ENCODE assay signal across 23 cellular contexts in genomic region chr10:30744124-30744523, GRCh38.
"Had no signal": no experiment of that assay in that cellular context is flagged by ENCODE, and none has a peak within 500 bp of the region (broad histone marks: within the 10 kb centered on the region; RNA-seq: fewer than 3 reads in every experiment).

No MANE protein-coding gene starts in this region.

- H3K4me3 ChIP-seq: coronary artery, gastrocnemius medialis, left ventricle myocardium inferior, lower lobe of right lung, prostate gland, right lobe of liver, stomach, thoracic aorta had no signal

- H3K9ac ChIP-seq: parathyroid adenoma had no signal

- DNase-seq: effector CD4-positive, alpha-beta T cell; endodermal cell; erythroblast; gastrocnemius medialis; glutamatergic neuron; immature natural killer cell; left ventricle myocardium inferior; lower lobe of right lung; midbrain; naive thymus-derived CD4-positive, alpha-beta T cell; nephron progenitor cell; retina; right lobe of liver; stimulated activated CD4-positive, alpha-beta T cell treated with anti-CD3 and anti-CD28 coated beads, Interleukin-2, amount 100 ng/mL, for 24 hours; stimulated activated CD4-positive, alpha-beta T cell treated with anti-CD3 and anti-CD28 coated beads, Interleukin-4, amount 100 ng/mL, for 4 hours; stimulated activated naive CD4-positive, alpha-beta T cell; stomach; substantia nigra; trophoblast cell had no signal

- H3K27ac ChIP-seq: coronary artery, gastrocnemius medialis, left ventricle myocardium inferior, lower lobe of right lung, parathyroid adenoma, prostate gland, right lobe of liver, stomach, thoracic aorta had no signal

- H3K9me3 ChIP-seq: gastrocnemius medialis, lower lobe of right lung, prostate gland, right lobe of liver, stomach, thoracic aorta had no signal

- H3K27me3 ChIP-seq: gastrocnemius medialis, right lobe of liver, stomach had no signal

- H3K36me3 ChIP-seq: gastrocnemius medialis, left ventricle myocardium inferior, lower lobe of right lung, prostate gland, right lobe of liver, stomach, thoracic aorta had no signal

- ATAC-seq: gastrocnemius medialis; naive thymus-derived CD4-positive, alpha-beta T cell; right lobe of liver had no signal

- H3K4me1 ChIP-seq: gastrocnemius medialis, left ventricle myocardium inferior, lower lobe of right lung, parathyroid adenoma, prostate gland, right lobe of liver, stomach had no signal
